8 cellular contexts compared by ENCODE assay signal in the genomic region with DNA sequence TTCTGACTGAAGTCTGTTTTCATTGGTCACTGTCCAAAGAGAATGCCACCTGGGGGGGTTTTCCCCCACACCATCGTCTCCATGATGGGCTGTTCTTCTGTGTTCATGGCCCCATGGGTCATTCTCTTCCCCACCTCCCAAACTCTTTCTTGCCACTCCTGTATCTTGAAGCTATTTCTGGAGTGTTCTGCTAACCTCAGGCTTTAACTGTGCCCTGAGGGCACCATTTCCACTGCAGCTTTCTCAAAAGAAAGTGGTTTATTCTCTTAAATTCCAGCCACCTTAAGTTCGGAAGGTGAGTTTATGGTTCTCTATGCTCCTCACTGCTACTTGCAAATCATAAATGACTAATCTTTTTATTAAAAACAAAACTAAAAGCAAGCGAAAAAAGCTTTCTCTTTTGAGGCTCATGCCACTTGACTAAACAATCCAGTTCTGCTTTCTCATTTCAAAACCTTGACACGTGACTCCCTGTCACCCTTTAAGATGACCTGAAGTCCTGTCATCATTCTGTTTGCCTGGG.
DNase-seq lines count a peak whose midpoint lies in the region; ATAC-seq and TF ChIP-seq lines count a peak whose summit lies in the region.

No MANE protein-coding gene starts in this region.

- ATAC-seq in HG02973 (IDR thresholded peaks at IDR 0.05; ENCODE audit: unreplicated experiment): peak; percentile 90
- peak; percentile 96 for ATAC-seq in stimulated activated memory B cell treated with anti-CD40 and anti-IgM and Interleukin-4, amounts not matched to agents 10 μg/mL and 1 μg/mL and 100 μg/mL, for 72 hours

- no peak overlapping the region for H3K27ac Mint-ChIP-seq in stimulated activated memory B cell treated with anti-CD40 and anti-IgM and Interleukin-4, amounts not matched to agents 10 μg/mL and 1 μg/mL and 100 μg/mL, for 72 hours

- no peaks in the 10 kb centered on the region for H3K9me2 ChIP-seq in SU-DHL-6 (replicated peaks; ENCODE audit: insufficient read depth, low read length)

- no peaks in the 10 kb centered on the region for H4K20me1 ChIP-seq in SU-DHL-6 (ENCODE audit: low read depth, low read length)

- peak overlapping the region; percentile 22 for H2AFZ ChIP-seq in SU-DHL-6 (ENCODE audit: low read depth, low read length, severe bottlenecking)

- peak; percentile 56 for DNase-seq in stimulated activated CD4-positive, alpha-beta T cell treated with anti-CD3 and anti-CD28 coated beads, Interleukin-4, amount 100 ng/mL, for 24 hours
- no peak for DNase-seq in stimulated activated CD4-positive, alpha-beta T cell treated with anti-CD3 and anti-CD28 coated beads, Interleukin-4, amount 100 ng/mL, for 1 hour
- DNase-seq in NCI-H1436 (lab: John Stamatoyannopoulos, UW): no peak
- no peak for DNase-seq in amygdala (lab: John Stamatoyannopoulos, UW)
- no peak for DNase-seq in DMS153 treated with DMSO at 0.1 percent for 48 hours (lab: John Stamatoyannopoulos, UW; ENCODE audit: unreplicated experiment)

- no peak overlapping the region for H3K4me3 ChIP-seq in SU-DHL-6 (ENCODE audit: insufficient read depth, low read length, poor library complexity, severe bottlenecking)

- no peaks in the 10 kb centered on the region for H3K79me2 ChIP-seq in SU-DHL-6 (ENCODE audit: insufficient read depth, low read length)

- no peaks in the 10 kb centered on the region for H3K36me3 ChIP-seq in SU-DHL-6 (ENCODE audit: low read length)

- peaks cover 23% of the 10 kb centered on the region for H3K4me1 Mint-ChIP-seq in stimulated activated memory B cell treated with anti-CD40 and anti-IgM and Interleukin-4, amounts not matched to agents 10 μg/mL and 1 μg/mL and 100 μg/mL, for 72 hours

- no peaks in the 10 kb centered on the region for H3K36me3 Mint-ChIP-seq in stimulated activated memory B cell treated with anti-CD40 and anti-IgM and Interleukin-4, amounts not matched to agents 10 μg/mL and 1 μg/mL and 100 μg/mL, for 72 hours

- H3F3A ChIP-seq in SU-DHL-6 (ENCODE audit: insufficient read depth): no peaks in the 10 kb centered on the region

- no peaks in the 10 kb centered on the region for H3K27me3 Mint-ChIP-seq in stimulated activated memory B cell treated with anti-CD40 and anti-IgM and Interleukin-4, amounts not matched to agents 10 μg/mL and 1 μg/mL and 100 μg/mL, for 72 hours

- no peaks in the 10 kb centered on the region for H3K27me3 ChIP-seq in SU-DHL-6 (ENCODE audit: low read length)

- H3K4me3 Mint-ChIP-seq in stimulated activated memory B cell treated with anti-CD40 and anti-IgM and Interleukin-4, amounts not matched to agents 10 μg/mL and 1 μg/mL and 100 μg/mL, for 72 hours: peak overlapping the region; percentile 73

- no peaks in the 10 kb centered on the region for H3K9me3 Mint-ChIP-seq in stimulated activated memory B cell treated with anti-CD40 and anti-IgM and Interleukin-4, amounts not matched to agents 10 μg/mL and 1 μg/mL and 100 μg/mL, for 72 hours

- H3K4me2 ChIP-seq in SU-DHL-6 (ENCODE audit: low read depth, low read length, poor library complexity, severe bottlenecking): peak overlapping the region; percentile 35

- H3K27ac ChIP-seq in SU-DHL-6 (ENCODE audit: low read depth, low read length): 0 out of 2 replicates have a peak overlapping the region, but pooled peaks have one; percentile 3

- no peak for TF ChIP-seq CTCF in SU-DHL-6 (IDR thresholded peaks at IDR 0.05; ENCODE audit: insufficient read depth, low read length, poor library complexity, severe bottlenecking)

- H3K9ac ChIP-seq in SU-DHL-6 (ENCODE audit: low read length): no peak overlapping the region

- H3K9me3 ChIP-seq in SU-DHL-6 (ENCODE audit: insufficient read depth, low read length): no peaks in the 10 kb centered on the region
